8 cellular contexts compared by ENCODE assay signal in genomic region chr16:53159781-53160436, GRCh38.
A peak's percentile ranks its signal among the peaks of the same experiment; 100 is the strongest.
DNase-seq lines count a peak whose midpoint lies in the region; ATAC-seq and TF ChIP-seq lines count a peak whose summit lies in the region.

No MANE protein-coding gene starts in this region.

- H3K27me3 ChIP-seq in HAP-1 (ENCODE audit: low read depth): no peaks in the 10 kb centered on the region
- no peaks in the 10 kb centered on the region for H3K27me3 ChIP-seq in upper lobe of right lung

- H3K4me3 Mint-ChIP-seq in activated CD8-positive, alpha-beta memory T cell treated with anti-CD3 and anti-CD28 coated beads, Interleukin-2, amount 10 ng/mL, durations not matched to agents 7 days and 5 days: no peak overlapping the region

- no peaks in the 10 kb centered on the region for H3K9me3 Mint-ChIP-seq in activated CD8-positive, alpha-beta memory T cell treated with anti-CD3 and anti-CD28 coated beads, Interleukin-2, amount 10 ng/mL, durations not matched to agents 7 days and 5 days (ENCODE audit: low read depth)

- H3K4me3 ChIP-seq in HAP-1 (no peak overlapping the region), upper lobe of right lung (no peak overlapping the region)

- DNase-seq in activated CD8-positive, alpha-beta memory T cell treated with anti-CD3 and anti-CD28 coated beads, Interleukin-2, amount 10 ng/mL, durations not matched to agents 7 days and 5 days: no peak
- DNase-seq in activated CD8-positive, alpha-beta memory T cell treated with anti-CD3 and anti-CD28 coated beads, Interleukin-2, amount 50 U/mL, for 48 hours: no peak
- DNase-seq in HAP-1 (ENCODE audit: low spot score in 2 of 2) (peak; percentile 29 to 61), NCI-H526 (lab: John Stamatoyannopoulos, UW) (peak; percentile 13 to 46), T47D (ENCODE audit: low read depth in 1 of 2, low spot score in 1 of 2) (peak; percentile 4 to 60), left kidney (ENCODE audit: low read depth, low spot score) (peak; percentile 77), upper lobe of right lung (no peak)
- DNase-seq in activated naive CD4-positive, alpha-beta T cell treated with Interleukin-2 at 50 U/mL for 16 hours: no peak

- no peaks in the 10 kb centered on the region for H3K4me1 Mint-ChIP-seq in activated CD8-positive, alpha-beta memory T cell treated with anti-CD3 and anti-CD28 coated beads, Interleukin-2, amount 10 ng/mL, durations not matched to agents 7 days and 5 days

- peak; percentile 75 for TF ChIP-seq CTCF in upper lobe of right lung (IDR thresholded peaks at IDR 0.05)

- no peaks in the 10 kb centered on the region for H3K9me3 ChIP-seq in HAP-1
- no peaks in the 10 kb centered on the region for H3K9me3 ChIP-seq in upper lobe of right lung

- H3K36me3 ChIP-seq in HAP-1 (replicated peaks): peaks cover 14% of the 10 kb centered on the region
- H3K36me3 ChIP-seq in upper lobe of right lung: peaks cover 37% of the 10 kb centered on the region

- no peaks in the 10 kb centered on the region for H3K4me1 ChIP-seq in HAP-1
- no peaks in the 10 kb centered on the region for H3K4me1 ChIP-seq in upper lobe of right lung

- no peaks in the 10 kb centered on the region for H3K27me3 Mint-ChIP-seq in activated CD8-positive, alpha-beta memory T cell treated with anti-CD3 and anti-CD28 coated beads, Interleukin-2, amount 10 ng/mL, durations not matched to agents 7 days and 5 days

- no peak overlapping the region for H3K27ac Mint-ChIP-seq in activated CD8-positive, alpha-beta memory T cell treated with anti-CD3 and anti-CD28 coated beads, Interleukin-2, amount 10 ng/mL, durations not matched to agents 7 days and 5 days

- intact Hi-C loops in upper lobe of right lung (cut with DNase I): loop anchor here (5.0 kb wide), 1 partner anchor 103 kb away; no protein-coding TSS in a partner anchor

- H3K36me3 Mint-ChIP-seq in activated CD8-positive, alpha-beta memory T cell treated with anti-CD3 and anti-CD28 coated beads, Interleukin-2, amount 10 ng/mL, durations not matched to agents 7 days and 5 days: peaks cover 22% of the 10 kb centered on the region

- CTCF ChIA-PET in activated CD8-positive, alpha-beta memory T cell treated with anti-CD3 and anti-CD28 coated beads, Interleukin-2, amount 10 ng/mL, durations not matched to agents 7 days and 5 days (lab: Charles Lee): interaction anchor here (1.0 to 4.5 kb wide), 4 partner anchors 9 to 110 kb away, joined by 3 to 52 read pairs (median 4); partner anchors contain the start of gene CHD9

- H3K27ac ChIP-seq in upper lobe of right lung: no peak overlapping the region

- in situ Hi-C loops in HAP-1 (cut with MboI; ENCODE audit: low sequenced_read_pairs): no loop called here
- in situ Hi-C loops in T47D (cut with HindIII; ENCODE audit: low pct_unique_long_range_greater_than_20kb, low sequenced_read_pairs): no loop called here

- ATAC-seq in activated CD8-positive, alpha-beta memory T cell treated with anti-CD3 and anti-CD28 coated beads, Interleukin-2, amount 10 ng/mL, durations not matched to agents 7 days and 5 days: peak; percentile 82
- ATAC-seq in upper lobe of right lung: peak; percentile 75

Comparison
In these comparisons a context has a peak if more than half of its experiments do, and no peak if none do; other contexts are left out.
1. DNase-seq: peak in HAP-1 (2 of 2), NCI-H526 (2 of 2), T47D (2 of 2) and left kidney (single experiment); none in activated CD8-positive, alpha-beta memory T cell treated with anti-CD3 and anti-CD28 coated beads, Interleukin-2, amount 10 ng/mL, durations not matched to agents 7 days and 5 days (single experiment), activated CD8-positive, alpha-beta memory T cell treated with anti-CD3 and anti-CD28 coated beads, Interleukin-2, amount 50 U/mL, for 48 hours (single experiment), upper lobe of right lung (single experiment) and activated naive CD4-positive, alpha-beta T cell treated with Interleukin-2 at 50 U/mL for 16 hours (single experiment).